ENCODE assay signal across 2 cellular contexts in genomic region chr18:32104516-32104915, GRCh38.
TF ChIP-seq lines count a peak whose summit lies in the region.

No MANE protein-coding gene starts in this region.

TF ChIP-seq in WTC11, 78 proteins besides CTCF, POLR2A, EP300 and RAD21 (continued from another document):
- TF ChIP-seq USF2 (CRISPR knock-in tag; IDR thresholded peaks at IDR 0.05) (no peak), MYBL2 (CRISPR knock-in tag; IDR thresholded peaks at IDR 0.05) (no peak), FOXP1 (CRISPR knock-in tag; IDR thresholded peaks at IDR 0.05; ENCODE audit: borderline replicate concordance) (no peak), MXD4 (CRISPR knock-in tag; IDR thresholded peaks at IDR 0.05; ENCODE audit: borderline replicate concordance) (no peak)
TF ChIP-seq in WTC11: peak in this region for 0.

TF ChIP-seq in K562, 482 proteins besides CTCF, POLR2A, EP300 and RAD21 (continued from another document):
- TF ChIP-seq ZBTB40 (IDR thresholded peaks at IDR 0.05): peak; percentile 69
- TF ChIP-seq ZBTB40 (CRISPR knock-in tag; IDR thresholded peaks at IDR 0.05): no peak
- no peak for TF ChIP-seq ZFP1 (CRISPR knock-in tag; IDR thresholded peaks at IDR 0.05)
